ENCODE assay signal across 31 cellular contexts in the genomic region with DNA sequence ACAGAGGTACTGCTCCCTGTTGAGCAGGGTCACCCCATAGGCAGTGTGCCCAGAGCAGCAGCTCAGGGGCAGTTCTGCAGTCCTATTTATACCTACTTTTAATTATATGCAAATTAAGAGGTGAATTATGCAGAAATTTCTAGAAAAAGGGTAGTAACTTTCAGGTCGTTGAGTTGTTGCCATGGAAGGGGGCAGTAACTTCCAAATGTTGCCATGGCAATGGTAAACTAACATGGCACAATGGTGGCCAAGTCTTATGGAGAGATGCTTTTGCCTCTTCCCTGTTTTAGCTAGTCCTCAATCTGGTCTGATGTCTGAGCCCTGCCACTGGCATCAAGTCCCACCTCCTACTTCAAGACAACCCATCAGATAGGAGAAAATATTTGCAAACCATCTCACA. TPM values are rescaled to one million over a fixed set of nuclear protein-coding genes. Genes with fewer than 3 reads are reported as not detected.
"Had no signal": no experiment of that assay in that cellular context is flagged by ENCODE, and none has a peak within 500 bp of the region (broad histone marks: within the 10 kb centered on the region; RNA-seq: fewer than 3 reads in every experiment).

No MANE protein-coding gene starts in this region.

- DNase-seq: activated B cell treated with CpG ODN at 0.5 μM for 24 hours; activated CD4-positive, alpha-beta T cell treated with anti-CD3 and anti-CD28 coated beads for 48 hours; activated CD4-positive, alpha-beta T cell treated with anti-CD3 and anti-CD28 coated beads, Interleukin-2, amount 50 U/mL, for 1 hour; activated CD4-positive, alpha-beta T cell treated with anti-CD3 and anti-CD28 coated beads, Interleukin-2, amount 50 U/mL, for 48 hours; activated CD8-positive, alpha-beta memory T cell treated with anti-CD3 and anti-CD28 coated beads for 24 hours; activated CD8-positive, alpha-beta T cell treated with anti-CD3 and anti-CD28 coated beads for 36 hours; activated gamma-delta T cell; activated naive CD4-positive, alpha-beta T cell; activated naive CD4-positive, alpha-beta T cell treated with anti-CD3 and anti-CD28 coated beads, Interleukin-2, amount 10 ng/mL, durations not matched to agents 7 days and 5 days; activated naive CD8-positive, alpha-beta T cell treated with anti-CD3 and anti-CD28 coated beads, Interleukin-2, amount 10 ng/mL, durations not matched to agents 7 days and 5 days; activated T-cell treated with anti-CD3 and anti-CD28 coated beads, Interleukin-2, amount 50 U/mL, for 24 hours; activated T-cell treated with anti-CD3 and anti-CD28 coated beads, Interleukin-2, amount 50 U/mL, for 72 hours; central memory CD4-positive, alpha-beta T cell; cerebellar nuclear complex; colonic mucosa; effector CD8-positive, alpha-beta T cell; endodermal cell; foreskin fibroblast; head of caudate nucleus; T-helper 17 cell; T1000; WERI-Rb-1 had no signal

- H3K27me3 ChIP-seq: ascending aorta, breast epithelium, cardiac muscle cell, colonic mucosa had no signal

- H3K27ac ChIP-seq: ascending aorta, breast epithelium, cardiac muscle cell, colonic mucosa, WERI-Rb-1 had no signal

- ATAC-seq: activated CD4-positive, CD25-positive, alpha-beta regulatory T cell treated with anti-CD3 and anti-CD28 coated beads, Interleukin-2, amount 50 U/mL, for 24 hours; activated CD8-positive, alpha-beta T cell treated with anti-CD3 and anti-CD28 coated beads for 36 hours; activated naive CD4-positive, alpha-beta T cell treated with anti-CD3 and anti-CD28 coated beads, Interleukin-2, amount 50 U/mL, for 72 hours; activated T-cell treated with anti-CD3 and anti-CD28 coated beads, Interleukin-2, amount 50 U/mL, for 72 hours; esophagus mucosa; T-helper 17 cell had no signal

- H3K36me3 Mint-ChIP-seq: brain had no signal

- H3K4me3 ChIP-seq: ascending aorta, breast epithelium, cardiac muscle cell, colonic mucosa had no signal

- H3K36me3 ChIP-seq: ascending aorta, breast epithelium, cardiac muscle cell, colonic mucosa, WERI-Rb-1 had no signal

- H3K27ac Mint-ChIP-seq: activated B cell treated with CpG ODN at 0.5 μM for 24 hours; activated CD8-positive, alpha-beta T cell treated with anti-CD3 and anti-CD28 coated beads for 36 hours; activated naive CD4-positive, alpha-beta T cell treated with anti-CD3 and anti-CD28 coated beads, Interleukin-2, amount 10 ng/mL, durations not matched to agents 7 days and 5 days; activated naive CD4-positive, alpha-beta T cell treated with anti-CD3 and anti-CD28 coated beads, Interleukin-2, amount 50 U/mL, for 72 hours; activated naive CD8-positive, alpha-beta T cell treated with anti-CD3 and anti-CD28 coated beads, Interleukin-2, amount 10 ng/mL, durations not matched to agents 7 days and 5 days; activated T-cell treated with anti-CD3 and anti-CD28 coated beads, Interleukin-2, amount 50 U/mL, for 24 hours; activated T-cell treated with anti-CD3 and anti-CD28 coated beads, Interleukin-2, amount 50 U/mL, for 72 hours; brain; endodermal cell; T-helper 17 cell; T-helper 2 cell treated with Interferon-gamma antibody and Interleukin-4, amounts not matched to agents 5 μg/mL and 100 μg/mL, for 36 hours had no signal

- H3K9me3 Mint-ChIP-seq: activated T-cell treated with anti-CD3 and anti-CD28 coated beads, Interleukin-2, amount 50 U/mL, for 24 hours had no signal

- H3K4me1 ChIP-seq: ascending aorta, breast epithelium, colonic mucosa had no signal

- H3K27me3 Mint-ChIP-seq: activated CD8-positive, alpha-beta T cell treated with anti-CD3 and anti-CD28 coated beads for 36 hours; activated T-cell treated with anti-CD3 and anti-CD28 coated beads, Interleukin-2, amount 50 U/mL, for 24 hours had no signal

- H3K4me3 Mint-ChIP-seq: activated B cell treated with CpG ODN at 0.5 μM for 24 hours; activated CD8-positive, alpha-beta T cell treated with anti-CD3 and anti-CD28 coated beads for 36 hours; activated naive CD4-positive, alpha-beta T cell treated with anti-CD3 and anti-CD28 coated beads, Interleukin-2, amount 10 ng/mL, durations not matched to agents 7 days and 5 days; activated naive CD8-positive, alpha-beta T cell treated with anti-CD3 and anti-CD28 coated beads, Interleukin-2, amount 10 ng/mL, durations not matched to agents 7 days and 5 days; activated T-cell treated with anti-CD3 and anti-CD28 coated beads, Interleukin-2, amount 50 U/mL, for 24 hours; activated T-cell treated with anti-CD3 and anti-CD28 coated beads, Interleukin-2, amount 50 U/mL, for 72 hours; brain; endodermal cell; T-helper 17 cell; T-helper 2 cell treated with Interferon-gamma antibody and Interleukin-4, amounts not matched to agents 5 μg/mL and 100 μg/mL, for 36 hours had no signal

- H3K4me1 Mint-ChIP-seq: activated B cell treated with CpG ODN at 0.5 μM for 24 hours; activated naive CD8-positive, alpha-beta T cell treated with anti-CD3 and anti-CD28 coated beads, Interleukin-2, amount 10 ng/mL, durations not matched to agents 7 days and 5 days; brain; endodermal cell had no signal

- H3K9me3 ChIP-seq: colonic mucosa had no signal

RNA-seq across cellular contexts. Expression of a gene that starts 30.4 kb away (rescaled TPM):
- total RNA-seq: epithelial cell of proximal tubule had no signal
